ENCODE assay signal across 14 cellular contexts in the genomic region with DNA sequence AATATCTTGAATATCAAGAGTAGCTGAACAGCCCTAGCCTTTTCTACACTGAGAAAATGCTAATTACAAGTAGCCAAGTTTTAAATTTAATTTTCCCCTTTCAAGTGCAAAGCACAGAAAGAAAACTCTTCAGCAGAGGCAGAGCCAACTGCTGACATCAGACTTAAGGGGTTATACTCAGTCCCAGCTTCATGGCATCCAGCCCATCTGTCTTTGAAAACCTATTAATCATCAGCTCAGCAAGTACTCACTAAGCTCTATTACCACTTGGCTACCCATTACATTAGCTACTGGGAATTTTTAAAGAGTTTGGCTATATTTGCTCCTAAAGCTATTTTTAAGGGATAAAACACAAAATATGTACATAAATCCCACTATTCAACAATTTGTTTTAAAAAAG.
DNase-seq lines count a peak whose midpoint lies in the region; ATAC-seq, FAIRE-seq and TF ChIP-seq lines count a peak whose summit lies in the region.
"Had no signal": no experiment of that assay in that cellular context is flagged by ENCODE, and none has a peak within 500 bp of the region (broad histone marks: within the 10 kb centered on the region; RNA-seq: fewer than 3 reads in every experiment).

No MANE protein-coding gene starts in this region.

- H3K4me3 ChIP-seq in choroid plexus epithelial cell (ENCODE audit: low read depth, low read length) = no peak overlapping the region
- H3K4me3 ChIP-seq in lung = no peak overlapping the region
- no peak overlapping the region for H3K4me3 ChIP-seq in OCI-LY7 (ENCODE audit: low read depth, low read length, poor library complexity, severe bottlenecking)
- no peak overlapping the region for H3K4me3 ChIP-seq in small intestine (ENCODE audit: low read depth in 1 of 2, low read length in 2 of 2)

- H3K4me1 ChIP-seq in lung (ENCODE audit: control insufficient read depth in 2 of 2, insufficient read depth in 2 of 2, low read length in 2 of 2) (no peaks in the 10 kb centered on the region), OCI-LY7 (ENCODE audit: insufficient read depth, low read length, poor library complexity, severe bottlenecking) (no peaks in the 10 kb centered on the region), small intestine (ENCODE audit: control insufficient read depth in 2 of 2, insufficient read depth in 1 of 2, low read depth in 1 of 2, low read length in 1 of 2) (no peaks in the 10 kb centered on the region)

- H3K9me2 ChIP-seq in OCI-LY7 (ENCODE audit: insufficient read depth, low read length) = no peaks in the 10 kb centered on the region

- no peaks in the 10 kb centered on the region for H3K79me2 ChIP-seq in OCI-LY7 (ENCODE audit: insufficient read depth, low read depth, low read length)

- no peak overlapping the region for H3K4me2 ChIP-seq in OCI-LY7 (ENCODE audit: low read length)

- TF ChIP-seq CTCF in choroid plexus epithelial cell (conservative IDR thresholded peaks at IDR 0.05; ENCODE audit: low read depth, low read length) = no peak
- TF ChIP-seq CTCF in lung (IDR thresholded peaks at IDR 0.05; ENCODE audit: control extremely low read depth, extremely low read depth) = no peak
- TF ChIP-seq CTCF in OCI-LY7 (conservative IDR thresholded peaks at IDR 0.05; ENCODE audit: low read length) = no peak

- peak; percentile 47 for DNase-seq in Daoy (ENCODE audit: low read depth)
- DNase-seq in NCI-H446 treated with DMSO at 0.1 percent for 48 hours (lab: John Stamatoyannopoulos, UW) = peak; percentile 26
- DNase-seq in choroid plexus epithelial cell (ENCODE audit: low read depth) = peak; percentile 91
- DNase-seq in lung (ENCODE audit: low spot score) = peak; percentile 33
- DNase-seq in NCI-H2029 (lab: John Stamatoyannopoulos, UW) = no peak
- DNase-seq in OCI-LY7 (ENCODE audit: low spot score) = no peak
- DNase-seq in small intestine = no peak
- DNase-seq: activated CD4-positive, alpha-beta memory T cell treated with anti-CD3 and anti-CD28 coated beads for 36 hours; CD4-positive, alpha-beta T cell; posterior cingulate gyrus; stimulated activated CD4-positive, alpha-beta T cell treated with anti-CD3 and anti-CD28 coated beads, Interleukin-4, amount 100 ng/mL, for 4 hours; stimulated activated naive CD8-positive, alpha-beta T cell treated with anti-CD3 and anti-CD28 coated beads, Interleukin-15, amount 100 ng/mL, for 72 hours had no signal

- no peaks in the 10 kb centered on the region for H3K27me3 ChIP-seq in lung (ENCODE audit: control insufficient read depth, insufficient read depth)
- no peaks in the 10 kb centered on the region for H3K27me3 ChIP-seq in small intestine (ENCODE audit: control insufficient read depth in 2 of 2, insufficient read depth in 2 of 2, low read length in 2 of 2)

- BruUV-seq in OCI-LY7 (replicated peaks; lab: Mats Ljungman, UMichigan) = no TSS peak

- no peak overlapping the region for H2AFZ ChIP-seq in OCI-LY7 (ENCODE audit: low read length)

- ATAC-seq in lung (ENCODE audit: insufficient read depth, low FRiP score) (no peak), GM18861 (IDR thresholded peaks at IDR 0.05; ENCODE audit: unreplicated experiment) (no peak)
- ATAC-seq: stimulated activated naive CD8-positive, alpha-beta T cell treated with anti-CD3 and anti-CD28 coated beads, Interleukin-15, amount 100 ng/mL, for 72 hours had no signal

- H3K36me3 ChIP-seq in lung (ENCODE audit: control insufficient read depth in 2 of 2, insufficient read depth in 2 of 2, low read length in 2 of 2) (peaks cover 0 to 12% of the 10 kb centered on the region in 2 donors), OCI-LY7 (ENCODE audit: insufficient read depth, low read length) (no peaks in the 10 kb centered on the region), small intestine (ENCODE audit: control insufficient read depth in 2 of 2, insufficient read depth in 2 of 2, low read length in 2 of 2) (no peaks in the 10 kb centered on the region)

- POLR2A ChIA-PET in OCI-LY7 (lab: Charles Lee) = no interaction called here

- no peak for FAIRE-seq in small intestine (lab: Jason Lieb, UNC)

- H3K27ac ChIP-seq in lung (ENCODE audit: low read depth in 1 of 2, low read length in 1 of 2) (no peak overlapping the region), OCI-LY7 (ENCODE audit: low read depth, low read length, poor library complexity, severe bottlenecking) (no peak overlapping the region), small intestine (ENCODE audit: low read depth in 1 of 2, low read length in 1 of 2) (no peak overlapping the region)
- H3K27ac ChIP-seq: HL-60 had no signal

- no peaks in the 10 kb centered on the region for H4K20me1 ChIP-seq in OCI-LY7 (ENCODE audit: insufficient read depth, low read length)

- intact Hi-C loops in OCI-LY7 (cut with micrococcal nuclease; ENCODE audit: unreplicated experiment) = no loop called here

- H3K9me3 ChIP-seq in lung (ENCODE audit: control insufficient read depth in 2 of 2, insufficient read depth in 1 of 2, low read length in 1 of 2) (no peaks in the 10 kb centered on the region), OCI-LY7 (ENCODE audit: low read length) (no peaks in the 10 kb centered on the region), small intestine (ENCODE audit: control insufficient read depth, low read depth) (no peaks in the 10 kb centered on the region)

- CTCF ChIA-PET in OCI-LY7 (lab: Charles Lee; ENCODE audit: unreplicated experiment) = no interaction called here

Comparison
In these comparisons a context has a peak if more than half of its experiments do, and no peak if none do; other contexts are left out.
1. DNase-seq: peak in Daoy (single experiment), NCI-H446 treated with DMSO at 0.1 percent for 48 hours (single experiment), choroid plexus epithelial cell (single experiment) and lung (single experiment); none in NCI-H2029 (single experiment), OCI-LY7 (single experiment) and small intestine (single experiment).